In the genomic region with DNA sequence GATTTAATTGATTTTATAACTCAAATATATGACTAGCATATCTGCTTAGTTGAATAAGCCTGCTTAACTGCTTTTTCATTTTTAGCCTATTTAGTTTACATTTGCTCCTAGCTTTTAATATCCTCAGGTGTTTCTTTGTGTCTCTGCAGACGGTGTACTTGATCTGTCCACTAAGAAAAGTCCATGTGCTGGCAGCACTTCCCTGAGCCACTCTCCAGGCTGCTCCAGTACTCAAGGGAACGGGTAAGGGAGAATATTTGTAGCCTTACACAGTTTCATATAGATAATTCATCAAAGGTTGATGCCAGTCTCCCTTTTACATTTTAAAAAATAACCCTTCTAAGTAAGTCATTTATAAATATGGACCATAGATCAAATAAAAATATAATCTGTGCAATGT, we compare ENCODE assay signal across 31 cellular contexts.
"Had no signal": no experiment of that assay in that cellular context is flagged by ENCODE, and none has a peak within 500 bp of the region (broad histone marks: within the 10 kb centered on the region; RNA-seq: fewer than 3 reads in every experiment).

No MANE protein-coding gene starts in this region.

- H3K27ac ChIP-seq: coronary artery, esophagus squamous epithelium, left ventricle myocardium inferior, lower lobe of right lung, neutrophil, pancreas, testis, tibial artery had no signal

- H3K9me3 Mint-ChIP-seq: effector memory CD8-positive, alpha-beta T cell; immature natural killer cell; mesothelial cell of epicardium; naive B cell; natural killer cell treated with Interleukin-12 subunit alpha and Interleukin-12 subunit beta and Interleukin-15 and Interleukin-18, amount 100 ng/mL, for 72 hours; neural crest cell; stimulated activated memory B cell treated with anti-CD40 and anti-IgM and Interleukin-4, amounts not matched to agents 10 μg/mL and 1 μg/mL and 100 μg/mL, for 72 hours; type B pancreatic cell had no signal

- H3K27ac Mint-ChIP-seq: effector memory CD8-positive, alpha-beta T cell; mesothelial cell of epicardium; natural killer cell treated with Interleukin-12 subunit alpha and Interleukin-12 subunit beta and Interleukin-15 and Interleukin-18, amount 100 ng/mL, for 72 hours; stimulated activated memory B cell treated with anti-CD40 and anti-IgM and Interleukin-4, amounts not matched to agents 10 μg/mL and 1 μg/mL and 100 μg/mL, for 72 hours; type B pancreatic cell had no signal

- H3K9me3 ChIP-seq: esophagus squamous epithelium, left ventricle myocardium inferior, lower lobe of right lung, mucosa of descending colon, neutrophil, pancreas, testis, tibial artery had no signal

- H3K4me3 Mint-ChIP-seq: effector memory CD8-positive, alpha-beta T cell; immature natural killer cell; mesothelial cell of epicardium; naive B cell; natural killer cell treated with Interleukin-12 subunit alpha and Interleukin-12 subunit beta and Interleukin-15 and Interleukin-18, amount 100 ng/mL, for 72 hours; neural crest cell; stimulated activated memory B cell treated with anti-CD40 and anti-IgM and Interleukin-4, amounts not matched to agents 10 μg/mL and 1 μg/mL and 100 μg/mL, for 72 hours; type B pancreatic cell had no signal

- H3K4me1 Mint-ChIP-seq: mesothelial cell of epicardium, neural crest cell had no signal

- H3K27me3 Mint-ChIP-seq: effector memory CD8-positive, alpha-beta T cell; naive B cell; natural killer cell treated with Interleukin-12 subunit alpha and Interleukin-12 subunit beta and Interleukin-15 and Interleukin-18, amount 100 ng/mL, for 72 hours; stimulated activated memory B cell treated with anti-CD40 and anti-IgM and Interleukin-4, amounts not matched to agents 10 μg/mL and 1 μg/mL and 100 μg/mL, for 72 hours; type B pancreatic cell had no signal

- ATAC-seq: effector memory CD8-positive, alpha-beta T cell; left colon; lower lobe of right lung; mucosa of descending colon; natural killer cell treated with Interleukin-12 subunit alpha and Interleukin-12 subunit beta and Interleukin-15 and Interleukin-18, amount 100 ng/mL, for 72 hours; pancreas; sciatic nerve; stimulated activated memory B cell treated with anti-CD40 and anti-IgM and Interleukin-4, amounts not matched to agents 10 μg/mL and 1 μg/mL and 100 μg/mL, for 72 hours; stimulated activated naive CD8-positive, alpha-beta T cell treated with anti-CD3 and anti-CD28 coated beads, Interleukin-15, Interleukin-2, amounts not matched to agents 100 U/mL and 50 U/mL, for 24 hours had no signal

- DNase-seq: dermis blood vessel endothelial cell; effector memory CD8-positive, alpha-beta T cell; erythroblast; esophagus squamous epithelium; foreskin melanocyte; glutamatergic neuron; hypothalamus; immature natural killer cell; islet precursor cell; kidney glomerular epithelial cell; left colon; left ventricle myocardium inferior; lower lobe of right lung; mesenchymal stem cell; mucosa of descending colon; naive B cell; pancreas; stimulated activated CD4-positive, alpha-beta T cell treated with anti-CD3 and anti-CD28 coated beads, Interleukin-2, amount 100 ng/mL, for 24 hours; stimulated activated CD4-positive, alpha-beta T cell treated with anti-CD3 and anti-CD28 coated beads, Interleukin-4, amount 100 ng/mL, for 24 hours; stimulated activated naive CD8-positive, alpha-beta T cell treated with anti-CD3 and anti-CD28 coated beads, Interleukin-15, Interleukin-2, amounts not matched to agents 100 U/mL and 50 U/mL, for 24 hours; substantia nigra; testis; tibial artery had no signal

- H3K4me3 ChIP-seq: coronary artery, esophagus squamous epithelium, left ventricle myocardium inferior, lower lobe of right lung, mucosa of descending colon, pancreas, testis, tibial artery had no signal

- H3K27me3 ChIP-seq: esophagus squamous epithelium, neutrophil, pancreas, testis, tibial artery had no signal

- H3K4me1 ChIP-seq: esophagus squamous epithelium, lower lobe of right lung, pancreas, testis, tibial artery had no signal
